Comparison of ENCODE assay signal across 26 cellular contexts in the genomic region with DNA sequence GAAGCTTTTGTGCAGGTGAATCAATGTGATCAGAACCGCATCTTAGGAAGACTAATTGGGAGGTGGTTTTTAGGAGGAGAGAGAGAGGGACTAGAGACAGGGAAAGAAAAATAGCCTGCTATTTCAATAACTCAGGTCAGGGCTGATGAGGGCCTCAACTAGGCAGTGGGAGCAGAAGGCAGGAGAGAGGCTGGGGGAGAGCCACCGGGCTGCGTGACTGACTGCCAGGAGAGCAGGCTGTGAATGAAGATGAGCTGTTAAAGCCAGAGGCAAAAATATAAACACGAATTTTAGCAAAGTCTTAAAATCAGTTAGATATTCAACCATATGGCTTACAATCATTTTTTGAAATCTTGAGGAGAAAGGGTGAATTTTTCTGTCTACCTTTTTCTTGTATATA.
"Had no signal": no experiment of that assay in that cellular context is flagged by ENCODE, and none has a peak within 500 bp of the region (broad histone marks: within the 10 kb centered on the region; RNA-seq: fewer than 3 reads in every experiment).

No MANE protein-coding gene starts in this region.

- H3K27me3 Mint-ChIP-seq: stimulated activated naive B cell treated with anti-CD40 and anti-IgM and Interleukin-4, amounts not matched to agents 10 μg/mL and 1 μg/mL and 100 μg/mL, for 72 hours; stimulated activated naive CD8-positive, alpha-beta T cell treated with anti-CD3 and anti-CD28 coated beads, Interleukin-15, Interleukin-2, amounts not matched to agents 100 ng/mL and 50 ng/mL, for 24 hours had no signal

- H3K4me1 ChIP-seq: colonic mucosa, esophagus muscularis mucosa, foreskin keratinocyte, gastroesophageal sphincter, psoas muscle, suprapubic skin, transverse colon, upper lobe of right lung, uterus had no signal

- ATAC-seq: foreskin keratinocyte; gastroesophageal sphincter; heart left ventricle; left lobe of liver; psoas muscle; right cardiac atrium; stimulated activated naive B cell treated with anti-CD40 and anti-IgM and Interleukin-4, amounts not matched to agents 10 μg/mL and 1 μg/mL and 100 μg/mL, for 72 hours; upper lobe of right lung had no signal

- H3K4me1 Mint-ChIP-seq: memory B cell, nephron had no signal

- H3K4me3 ChIP-seq: colonic mucosa, esophagus muscularis mucosa, gastroesophageal sphincter, heart left ventricle, hepatocyte, lung, ovary, psoas muscle, skin epidermis, suprapubic skin, transverse colon, upper lobe of right lung, uterus had no signal

- H3K27ac Mint-ChIP-seq: memory B cell; nephron; stimulated activated naive B cell treated with anti-CD40 and anti-IgM and Interleukin-4, amounts not matched to agents 10 μg/mL and 1 μg/mL and 100 μg/mL, for 72 hours; stimulated activated naive CD8-positive, alpha-beta T cell treated with anti-CD3 and anti-CD28 coated beads, Interleukin-15, Interleukin-2, amounts not matched to agents 100 ng/mL and 50 ng/mL, for 24 hours had no signal

- H3K27ac ChIP-seq: colonic mucosa, esophagus muscularis mucosa, foreskin keratinocyte, gastroesophageal sphincter, heart left ventricle, hepatocyte, ovary, psoas muscle, skin epidermis, suprapubic skin, transverse colon, upper lobe of right lung, uterus had no signal

- H3K9me3 Mint-ChIP-seq: memory B cell; stimulated activated naive B cell treated with anti-CD40 and anti-IgM and Interleukin-4, amounts not matched to agents 10 μg/mL and 1 μg/mL and 100 μg/mL, for 72 hours; stimulated activated naive CD8-positive, alpha-beta T cell treated with anti-CD3 and anti-CD28 coated beads, Interleukin-15, Interleukin-2, amounts not matched to agents 100 ng/mL and 50 ng/mL, for 24 hours had no signal

- H3K9me3 ChIP-seq: colonic mucosa, esophagus muscularis mucosa, gastroesophageal sphincter, heart left ventricle, ovary, psoas muscle, suprapubic skin, transverse colon, upper lobe of right lung, uterus had no signal

- DNase-seq: dermis blood vessel endothelial cell; effector memory CD4-positive, alpha-beta T cell; foreskin keratinocyte; heart left ventricle; kidney; occipital lobe; ovary; psoas muscle; right cardiac atrium; stimulated activated CD4-positive, alpha-beta T cell treated with anti-CD3 and anti-CD28 coated beads, Interleukin-15, amount 100 ng/mL, for 24 hours; stimulated activated CD4-positive, alpha-beta T cell treated with anti-CD3 and anti-CD28 coated beads, Interleukin-2, amount 100 ng/mL, for 48 hours; stimulated activated naive B cell treated with anti-CD40 and anti-IgM and Interleukin-4, amounts not matched to agents 10 μg/mL and 1 μg/mL and 100 μg/mL, for 72 hours; transverse colon; upper lobe of right lung; uterus had no signal

- H3K36me3 ChIP-seq: colonic mucosa, esophagus muscularis mucosa, gastroesophageal sphincter, heart left ventricle, ovary, suprapubic skin, transverse colon, upper lobe of right lung, uterus had no signal

- H3K4me3 Mint-ChIP-seq: memory B cell; nephron; stimulated activated naive B cell treated with anti-CD40 and anti-IgM and Interleukin-4, amounts not matched to agents 10 μg/mL and 1 μg/mL and 100 μg/mL, for 72 hours; stimulated activated naive CD8-positive, alpha-beta T cell treated with anti-CD3 and anti-CD28 coated beads, Interleukin-15, Interleukin-2, amounts not matched to agents 100 ng/mL and 50 ng/mL, for 24 hours had no signal

- H3K27me3 ChIP-seq: colonic mucosa, esophagus muscularis mucosa, foreskin keratinocyte, gastroesophageal sphincter, heart left ventricle, hepatocyte, ovary, suprapubic skin, transverse colon, upper lobe of right lung, uterus had no signal

- H3K36me3 Mint-ChIP-seq: memory B cell; stimulated activated naive B cell treated with anti-CD40 and anti-IgM and Interleukin-4, amounts not matched to agents 10 μg/mL and 1 μg/mL and 100 μg/mL, for 72 hours had no signal
